In the genomic region with DNA sequence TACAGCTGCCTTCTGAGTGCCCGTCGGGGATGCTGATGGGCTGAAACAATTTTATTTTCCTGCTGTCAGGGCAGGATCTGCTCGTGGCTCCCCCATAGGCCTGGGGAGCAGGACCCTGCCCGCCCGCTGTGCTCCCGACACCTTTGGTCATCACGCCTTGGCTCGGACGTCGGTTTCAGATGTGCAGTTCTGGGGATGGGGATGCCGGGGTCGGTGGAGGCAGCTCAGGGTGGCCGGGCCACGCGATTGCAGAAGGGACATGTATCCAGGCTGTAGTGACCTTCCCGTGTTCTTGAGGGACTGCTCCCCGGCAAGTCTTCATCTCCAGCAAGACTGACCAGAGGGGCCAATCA, we compare ENCODE assay signal across 22 cellular contexts.
"Had no signal": no experiment of that assay in that cellular context is flagged by ENCODE, and none has a peak within 500 bp of the region (broad histone marks: within the 10 kb centered on the region; RNA-seq: fewer than 3 reads in every experiment).

No MANE protein-coding gene starts in this region.

- H3K27ac ChIP-seq: RWPE1, SJSA1, SK-N-MC had no signal

- DNase-seq: IMR-90, Karpas-422, KG1, MG63, NCI-H1092, NCI-H1105 treated with DMSO at 0.1 percent for 48 hours, NCI-H1417 treated with DMSO at 0.1 percent for 48 hours, NCI-H146, NCI-H1694 treated with DMSO at 0.1 percent for 48 hours, NCI-H1930, NCI-H2081, NCI-H2107, NCI-H2227 treated with DMSO at 0.1 percent for 48 hours, NCI-H524, NCI-H526 treated with DMSO at 0.1 percent for 48 hours, NCI-H774, SIG-M5 had no signal

- H3K27me3 ChIP-seq: MG63, SJSA1 had no signal

- H3K4me3 ChIP-seq: MG63, SJSA1, SK-N-MC had no signal

- ATAC-seq: HepG2, Panc1 had no signal

- H3K36me3 ChIP-seq: MG63 had no signal

- FAIRE-seq: HepG2 had no signal

- H3K9me3 ChIP-seq: MG63 had no signal

- H3K4me1 ChIP-seq: SJSA1 had no signal
